In genomic region chr14:93089501-93090269, GRCh38 we compare ENCODE assay signal across 17 cellular contexts. TPM values are rescaled to one million over a fixed set of nuclear protein-coding genes. Genes with fewer than 3 reads are reported as not detected.
DNase-seq lines count a peak whose midpoint lies in the region; ATAC-seq and TF ChIP-seq lines count a peak whose summit lies in the region.
"Had no signal": no experiment of that assay in that cellular context is flagged by ENCODE, and none has a peak within 500 bp of the region (broad histone marks: within the 10 kb centered on the region; RNA-seq: fewer than 3 reads in every experiment).

No MANE protein-coding gene starts in this region.

- ATAC-seq in natural killer cell treated with Interleukin-12 subunit alpha and Interleukin-12 subunit beta and Interleukin-15 and Interleukin-18, amount 100 ng/mL, for 72 hours: no peak
- ATAC-seq in GM21786 (IDR thresholded peaks at IDR 0.05; ENCODE audit: unreplicated experiment): no peak
- ATAC-seq: GM12878, HCT116, HepG2, SK-N-SH treated with all-trans-retinoic acid at 6 μM for 48 hours had no signal

- peaks cover 100% of the 10 kb centered on the region for H3K4me1 Mint-ChIP-seq in dendritic cell treated with granulocyte-macrophage colony-stimulating factor and Interleukin-4, amounts not matched to agents 40 ng/mL and 50 ng/mL, for 4 days (ENCODE audit: low read depth)
- H3K4me1 Mint-ChIP-seq in natural killer cell treated with Interleukin-12 subunit alpha and Interleukin-12 subunit beta and Interleukin-15 and Interleukin-18, amount 100 ng/mL, for 72 hours (ENCODE audit: low read depth in 2 of 2): peaks cover 34 to 55% of the 10 kb centered on the region in 2 donors

- H3K27me3 Mint-ChIP-seq in dendritic cell treated with granulocyte-macrophage colony-stimulating factor and Interleukin-4, amounts not matched to agents 40 ng/mL and 50 ng/mL, for 4 days: no peaks in the 10 kb centered on the region
- H3K27me3 Mint-ChIP-seq in natural killer cell treated with Interleukin-12 subunit alpha and Interleukin-12 subunit beta and Interleukin-15 and Interleukin-18, amount 100 ng/mL, for 72 hours: no peaks in the 10 kb centered on the region

- TF ChIP-seq CTCF in GM20000 (IDR thresholded peaks at IDR 0.05; ENCODE audit: extremely low read depth, missing control alignments): no peak

- H3K9me3 Mint-ChIP-seq in dendritic cell treated with granulocyte-macrophage colony-stimulating factor and Interleukin-4, amounts not matched to agents 40 ng/mL and 50 ng/mL, for 4 days: no peaks in the 10 kb centered on the region
- no peaks in the 10 kb centered on the region for H3K9me3 Mint-ChIP-seq in natural killer cell treated with Interleukin-12 subunit alpha and Interleukin-12 subunit beta and Interleukin-15 and Interleukin-18, amount 100 ng/mL, for 72 hours

- DNase-seq in NCI-H1417 (lab: John Stamatoyannopoulos, UW) (peak in 2 of 3 experiments; percentile 75 to 85), NCI-H1417 treated with DMSO at 0.1 percent for 48 hours (lab: John Stamatoyannopoulos, UW) (no peak), NCI-H146 (lab: John Stamatoyannopoulos, UW) (peak; percentile 81), GM20000 (ENCODE audit: low spot score) (no peak)
- DNase-seq in natural killer cell treated with Interleukin-12 subunit alpha and Interleukin-12 subunit beta and Interleukin-15 and Interleukin-18, amount 100 ng/mL, for 72 hours (ENCODE audit: low spot score): no peak
- no peak for DNase-seq in stimulated activated CD4-positive, alpha-beta T cell treated with anti-CD3 and anti-CD28 coated beads, Interleukin-15, amount 100 ng/mL, for 24 hours
- DNase-seq: activated CD4-positive, alpha-beta T cell treated with anti-CD3 and anti-CD28 coated beads, Interleukin-2, amount 50 U/mL, for 4 hours; MV-4-11; NCI-H2171; stimulated activated CD4-positive, alpha-beta T cell treated with anti-CD3 and anti-CD28 coated beads, Interleukin-4, amount 100 ng/mL, for 1 hour; stimulated activated CD8-positive, alpha-beta memory T cell treated with anti-CD3 and anti-CD28 coated beads, Interleukin-4, amount 100 ng/mL, for 48 hours had no signal

- H3K36me3 Mint-ChIP-seq in dendritic cell treated with granulocyte-macrophage colony-stimulating factor and Interleukin-4, amounts not matched to agents 40 ng/mL and 50 ng/mL, for 4 days (ENCODE audit: low read depth): peaks cover 54% of the 10 kb centered on the region
- no peaks in the 10 kb centered on the region for H3K36me3 Mint-ChIP-seq in natural killer cell treated with Interleukin-12 subunit alpha and Interleukin-12 subunit beta and Interleukin-15 and Interleukin-18, amount 100 ng/mL, for 72 hours

- H3K4me3 Mint-ChIP-seq in dendritic cell treated with granulocyte-macrophage colony-stimulating factor and Interleukin-4, amounts not matched to agents 40 ng/mL and 50 ng/mL, for 4 days: no peak overlapping the region
- H3K4me3 Mint-ChIP-seq in natural killer cell treated with Interleukin-12 subunit alpha and Interleukin-12 subunit beta and Interleukin-15 and Interleukin-18, amount 100 ng/mL, for 72 hours: no peak overlapping the region

- H3K27ac Mint-ChIP-seq in dendritic cell treated with granulocyte-macrophage colony-stimulating factor and Interleukin-4, amounts not matched to agents 40 ng/mL and 50 ng/mL, for 4 days: peak overlapping the region; percentile 18
- peak overlapping the region; percentile 8 to 64 for H3K27ac Mint-ChIP-seq in natural killer cell treated with Interleukin-12 subunit alpha and Interleukin-12 subunit beta and Interleukin-15 and Interleukin-18, amount 100 ng/mL, for 72 hours

- intact Hi-C loops in dendritic cell treated with granulocyte-macrophage colony-stimulating factor and Interleukin-4, amounts not matched to agents 40 ng/mL and 50 ng/mL, for 4 days (cut with micrococcal nuclease): no loop called here

RNA-seq across cellular contexts. Expression of gene ITPK1, which starts 26.0 kb away (rescaled TPM):
- 10 to 100 TPM; 57.9 to 92.1 TPM for total RNA-seq in natural killer cell treated with Interleukin-12 subunit alpha and Interleukin-12 subunit beta and Interleukin-15 and Interleukin-18, amount 100 ng/mL, for 72 hours

Comparison
In these comparisons a context has a peak if more than half of its experiments do, and no peak if none do; other contexts are left out.
1. DNase-seq: peak in NCI-H1417 (2 of 3) and NCI-H146 (single experiment); none in NCI-H1417 treated with DMSO at 0.1 percent for 48 hours (single experiment), natural killer cell treated with Interleukin-12 subunit alpha and Interleukin-12 subunit beta and Interleukin-15 and Interleukin-18, amount 100 ng/mL, for 72 hours (single experiment), stimulated activated CD4-positive, alpha-beta T cell treated with anti-CD3 and anti-CD28 coated beads, Interleukin-15, amount 100 ng/mL, for 24 hours (single experiment) and GM20000 (single experiment).